Comparison of ENCODE assay signal across 1 cellular context in genomic region chr7:150420242-150420641, GRCh38.
TF ChIP-seq lines count a peak whose summit lies in the region.

No MANE protein-coding gene starts in this region.

TF ChIP-seq in K562, 482 proteins besides CTCF, POLR2A, EP300 and RAD21:
- TF ChIP-seq ZNF12 (CRISPR knock-in tag; IDR thresholded peaks at IDR 0.05), result no peak
- TF ChIP-seq ZNF133 (CRISPR knock-in tag; IDR thresholded peaks at IDR 0.05), result no peak
- TF ChIP-seq ZBTB11 (CRISPR knock-in tag; IDR thresholded peaks at IDR 0.05), result 0 out of 6 replicates have a peak, but pooled peaks of 1 of the 3 experiments have one; percentile 28
- TF ChIP-seq SUPT5H (IDR thresholded peaks at IDR 0.05), result no peak
- peak; percentile 40; the same call in 1 of the 2 replicates for TF ChIP-seq MBD1 (CRISPR knock-in tag; IDR thresholded peaks at IDR 0.05)
- TF ChIP-seq ZSCAN32 (CRISPR knock-in tag; IDR thresholded peaks at IDR 0.05), result no peak
- TF ChIP-seq MECOM (CRISPR knock-in tag; IDR thresholded peaks at IDR 0.05), result 0 out of 2 replicates have a peak, but pooled peaks have one; percentile 52
- peak; percentile 56; the same call in 1 of the 2 replicates for TF ChIP-seq THAP7 (CRISPR knock-in tag; IDR thresholded peaks at IDR 0.05)
- no peak for TF ChIP-seq ELK1 (CRISPR knock-in tag; IDR thresholded peaks at IDR 0.05)
- TF ChIP-seq ZNF639 (CRISPR knock-in tag; conservative IDR thresholded peaks at IDR 0.05 in 1 of 2, IDR thresholded peaks at IDR 0.05 in 1 of 2), result no peak
- TF ChIP-seq TAF7 (tag; IDR thresholded peaks at IDR 0.05), result no peak
- 0 out of 4 replicates have a peak, but pooled peaks of 1 of the 2 experiments have one; percentile 3 for TF ChIP-seq UBTF (IDR thresholded peaks at IDR 0.05; ENCODE audit: borderline replicate concordance in 1 of 2, low read depth in 2 of 2, low read length in 2 of 2)
- no peak for TF ChIP-seq TAL1 (IDR thresholded peaks at IDR 0.05)
